ENCODE assay signal across 1 cellular context in the genomic region with DNA sequence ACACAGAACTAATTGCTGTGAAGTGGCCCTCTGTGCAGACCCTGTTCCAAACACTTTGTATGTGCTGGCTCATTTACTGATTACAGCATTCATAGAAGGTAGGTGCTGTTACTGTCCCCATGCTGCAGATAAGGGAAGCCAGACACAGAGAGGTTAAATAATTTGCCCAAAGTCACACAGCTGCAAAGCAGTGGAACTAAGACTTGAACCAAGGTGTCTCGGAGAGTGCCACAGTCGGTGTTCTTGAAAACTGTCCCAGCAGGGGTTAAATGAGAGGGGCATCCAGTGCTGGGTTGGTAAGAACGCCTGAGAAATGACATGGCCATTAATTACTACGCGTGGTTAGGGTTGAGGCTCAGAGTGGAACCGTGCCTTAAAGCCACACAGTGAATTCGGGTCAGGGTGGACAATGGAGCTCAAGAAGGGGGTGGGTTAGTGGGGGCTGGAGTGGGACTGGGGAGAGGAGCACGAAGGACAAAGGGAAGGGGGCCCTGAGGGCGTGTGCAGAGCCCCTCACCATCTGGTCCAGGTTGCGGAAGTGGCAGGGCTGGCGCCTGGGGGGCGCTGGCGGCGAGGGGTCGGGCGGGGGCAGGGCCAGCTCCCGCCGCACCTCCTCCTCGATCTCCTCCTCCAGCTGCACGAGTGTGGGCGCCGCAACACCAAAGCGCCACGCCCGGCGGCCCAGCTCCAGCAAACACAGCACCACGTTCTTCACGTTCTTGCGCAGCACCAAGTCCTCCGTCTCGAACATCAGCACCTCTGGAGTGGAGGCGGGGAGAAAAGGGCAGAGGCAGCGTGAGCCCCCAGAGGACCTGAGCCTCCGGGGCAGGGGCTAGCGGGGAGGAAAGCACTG.
TF ChIP-seq lines count a peak whose summit lies in the region.

No MANE protein-coding gene starts in this region.

TF ChIP-seq in IMR-90, 13 proteins besides CTCF, POLR2A, EP300 and RAD21:
- TF ChIP-seq MAZ (IDR thresholded peaks at IDR 0.05; ENCODE audit: borderline replicate concordance, low read depth, low read length) (no peak), MAFK (IDR thresholded peaks at IDR 0.05; ENCODE audit: low read depth, low read length) (no peak), CHD1 (IDR thresholded peaks at IDR 0.05; ENCODE audit: low read depth, low read length) (no peak), RFX5 (IDR thresholded peaks at IDR 0.05; ENCODE audit: low read depth, low read length) (no peak), NFE2L2 (IDR thresholded peaks at IDR 0.05; ENCODE audit: low read depth, low read length) (no peak), MXI1 (IDR thresholded peaks at IDR 0.05; ENCODE audit: borderline replicate concordance, low read depth, low read length) (no peak), CEBPB (IDR thresholded peaks at IDR 0.05; ENCODE audit: low read depth, low read length) (no peak), FOS (IDR thresholded peaks at IDR 0.05; ENCODE audit: low read depth, low read length) (no peak), RCOR1 (IDR thresholded peaks at IDR 0.05; ENCODE audit: insufficient replicate concordance, low read length) (no peak), SMC3 (IDR thresholded peaks at IDR 0.05; ENCODE audit: low read depth, low read length) (no peak), BHLHE40 (IDR thresholded peaks at IDR 0.05; ENCODE audit: low read depth, low read length) (no peak)
- TF ChIP-seq, protein P1, sequence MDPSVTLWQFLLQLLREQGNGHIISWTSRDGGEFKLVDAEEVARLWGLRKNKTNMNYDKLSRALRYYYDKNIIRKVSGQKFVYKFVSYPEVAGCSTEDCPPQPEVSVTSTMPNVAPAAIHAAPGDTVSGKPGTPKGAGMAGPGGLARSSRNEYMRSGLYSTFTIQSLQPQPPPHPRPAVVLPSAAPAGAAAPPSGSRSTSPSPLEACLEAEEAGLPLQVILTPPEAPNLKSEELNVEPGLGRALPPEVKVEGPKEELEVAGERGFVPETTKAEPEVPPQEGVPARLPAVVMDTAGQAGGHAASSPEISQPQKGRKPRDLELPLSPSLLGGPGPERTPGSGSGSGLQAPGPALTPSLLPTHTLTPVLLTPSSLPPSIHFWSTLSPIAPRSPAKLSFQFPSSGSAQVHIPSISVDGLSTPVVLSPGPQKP (IDR thresholded peaks at IDR 0.05; ENCODE audit: borderline replicate concordance, low read depth, low read length), result no peak
- TF ChIP-seq, protein P2, sequence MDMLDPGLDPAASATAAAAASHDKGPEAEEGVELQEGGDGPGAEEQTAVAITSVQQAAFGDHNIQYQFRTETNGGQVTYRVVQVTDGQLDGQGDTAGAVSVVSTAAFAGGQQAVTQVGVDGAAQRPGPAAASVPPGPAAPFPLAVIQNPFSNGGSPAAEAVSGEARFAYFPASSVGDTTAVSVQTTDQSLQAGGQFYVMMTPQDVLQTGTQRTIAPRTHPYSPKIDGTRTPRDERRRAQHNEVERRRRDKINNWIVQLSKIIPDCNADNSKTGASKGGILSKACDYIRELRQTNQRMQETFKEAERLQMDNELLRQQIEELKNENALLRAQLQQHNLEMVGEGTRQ (IDR thresholded peaks at IDR 0.05; ENCODE audit: low read depth, low read length), result no peak
